Comparison of ENCODE assay signal across 1 cellular context in the genomic region with DNA sequence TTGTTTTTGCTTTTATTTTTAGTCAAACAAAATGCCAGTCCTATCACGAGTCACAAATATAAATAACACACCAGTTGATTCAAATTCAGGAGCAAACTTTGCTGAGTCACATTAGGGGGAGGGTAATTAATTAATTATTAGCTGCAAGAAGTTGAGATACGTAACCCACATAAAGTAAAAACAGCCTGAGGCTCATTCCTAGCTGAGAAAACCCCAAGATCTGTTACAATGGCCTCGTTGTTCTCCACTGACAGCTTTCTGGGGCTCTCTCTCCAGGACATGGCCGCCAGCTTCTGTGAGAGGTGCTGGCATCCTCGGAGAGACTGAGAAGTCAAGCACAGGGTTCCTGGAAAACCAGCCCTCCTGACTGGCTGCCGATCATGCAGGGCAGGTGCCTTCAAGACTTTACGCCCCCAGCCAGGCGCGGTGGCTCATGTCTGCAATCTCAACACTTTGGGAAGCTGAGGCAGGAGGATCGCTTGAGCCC.
TF ChIP-seq lines count a peak whose summit lies in the region.

No MANE protein-coding gene starts in this region.

TF ChIP-seq in HepG2, 621 proteins besides CTCF, POLR2A, EP300 and RAD21:
- TF ChIP-seq NFE2L2 (IDR thresholded peaks at IDR 0.05; ENCODE audit: low read length) (peak; percentile 66), ZNF138 (CRISPR knock-in tag; IDR thresholded peaks at IDR 0.05; ENCODE audit: low read depth) (no peak)
